ENCODE assay signal across 23 cellular contexts in genomic region chr18:77093584-77093983, GRCh38. TPM values are rescaled to one million over a fixed set of nuclear protein-coding genes. Genes with fewer than 3 reads are reported as not detected.
DNase-seq lines count a peak whose midpoint lies in the region; ATAC-seq and TF ChIP-seq lines count a peak whose summit lies in the region.
"Had no signal": no experiment of that assay in that cellular context is flagged by ENCODE, and none has a peak within 500 bp of the region (broad histone marks: within the 10 kb centered on the region; RNA-seq: fewer than 3 reads in every experiment).

No MANE protein-coding gene starts in this region.

- H3K27ac Mint-ChIP-seq in activated CD4-positive, alpha-beta memory T cell treated with anti-CD3 and anti-CD28 coated beads for 36 hours = no peak overlapping the region
- no peak overlapping the region for H3K27ac Mint-ChIP-seq in activated CD4-positive, alpha-beta memory T cell treated with anti-CD3 and anti-CD28 coated beads, Interleukin-2, amount 10 ng/mL, durations not matched to agents 7 days and 5 days
- H3K27ac Mint-ChIP-seq in activated B cell treated with CpG ODN at 0.5 μM for 24 hours (peak overlapping the region; percentile 12), immature natural killer cell (peak overlapping the region; percentile 97 to 100 (median 99))
- H3K27ac Mint-ChIP-seq: memory B cell had no signal

- ATAC-seq in activated B cell treated with CpG ODN at 0.5 μM for 24 hours (ENCODE audit: low read depth) (no peak), gastrocnemius medialis (no peak)
- ATAC-seq: HCT116; stimulated activated naive CD8-positive, alpha-beta T cell treated with anti-CD3 and anti-CD28 coated beads, Interleukin-15, amount 100 ng/mL, for 72 hours; T-cell had no signal

- H3K4me3 Mint-ChIP-seq in activated CD4-positive, alpha-beta memory T cell treated with anti-CD3 and anti-CD28 coated beads for 36 hours = no peak overlapping the region
- H3K4me3 Mint-ChIP-seq in activated CD4-positive, alpha-beta memory T cell treated with anti-CD3 and anti-CD28 coated beads, Interleukin-2, amount 10 ng/mL, durations not matched to agents 7 days and 5 days = no peak overlapping the region
- H3K4me3 Mint-ChIP-seq in activated B cell treated with CpG ODN at 0.5 μM for 24 hours (no peak overlapping the region), immature natural killer cell (peak overlapping the region; percentile 66 to 81 (median 77))
- H3K4me3 Mint-ChIP-seq: IgD-negative memory B cell; memory B cell; stimulated activated naive CD8-positive, alpha-beta T cell treated with anti-CD3 and anti-CD28 coated beads, Interleukin-15, amount 100 ng/mL, for 72 hours had no signal

- peaks cover 36% of the 10 kb centered on the region for H3K36me3 Mint-ChIP-seq in activated CD4-positive, alpha-beta memory T cell treated with anti-CD3 and anti-CD28 coated beads for 36 hours
- H3K36me3 Mint-ChIP-seq in activated CD4-positive, alpha-beta memory T cell treated with anti-CD3 and anti-CD28 coated beads, Interleukin-2, amount 10 ng/mL, durations not matched to agents 7 days and 5 days (ENCODE audit: low read depth) = peaks cover 71% of the 10 kb centered on the region
- H3K36me3 Mint-ChIP-seq in activated B cell treated with CpG ODN at 0.5 μM for 24 hours (ENCODE audit: low read depth) (peaks cover 65% of the 10 kb centered on the region), immature natural killer cell (peaks cover 28 to 33% (median 33%) of the 10 kb centered on the region in 3 donors)

- H3K4me1 Mint-ChIP-seq in activated CD4-positive, alpha-beta memory T cell treated with anti-CD3 and anti-CD28 coated beads for 36 hours (ENCODE audit: low read depth) = peaks cover 74% of the 10 kb centered on the region
- H3K4me1 Mint-ChIP-seq in activated CD4-positive, alpha-beta memory T cell treated with anti-CD3 and anti-CD28 coated beads, Interleukin-2, amount 10 ng/mL, durations not matched to agents 7 days and 5 days = peaks cover 60% of the 10 kb centered on the region
- peaks cover 56% of the 10 kb centered on the region for H3K4me1 Mint-ChIP-seq in activated B cell treated with CpG ODN at 0.5 μM for 24 hours
- peaks cover 97 to 100% of the 10 kb centered on the region in 2 donors for H3K4me1 Mint-ChIP-seq in immature natural killer cell

- H3K9me3 ChIP-seq in gastrocnemius medialis = no peaks in the 10 kb centered on the region
- H3K9me3 ChIP-seq: Peyer's patch had no signal

- H3K4me3 ChIP-seq in gastrocnemius medialis = no peak overlapping the region
- H3K4me3 ChIP-seq: Peyer's patch had no signal

- in situ Hi-C loops in gastrocnemius medialis (cut with MboI; ENCODE audit: low sequenced_read_pairs in 4 of 4) = no loop called here

- no peaks in the 10 kb centered on the region for H3K9me3 Mint-ChIP-seq in activated CD4-positive, alpha-beta memory T cell treated with anti-CD3 and anti-CD28 coated beads for 36 hours
- H3K9me3 Mint-ChIP-seq in activated CD4-positive, alpha-beta memory T cell treated with anti-CD3 and anti-CD28 coated beads, Interleukin-2, amount 10 ng/mL, durations not matched to agents 7 days and 5 days = no peaks in the 10 kb centered on the region
- no peaks in the 10 kb centered on the region for H3K9me3 Mint-ChIP-seq in activated B cell treated with CpG ODN at 0.5 μM for 24 hours
- no peaks in the 10 kb centered on the region for H3K9me3 Mint-ChIP-seq in immature natural killer cell
- H3K9me3 Mint-ChIP-seq: IgD-negative memory B cell; memory B cell; stimulated activated naive CD8-positive, alpha-beta T cell treated with anti-CD3 and anti-CD28 coated beads, Interleukin-15, amount 100 ng/mL, for 72 hours; T-cell had no signal

- CTCF ChIA-PET in activated CD4-positive, alpha-beta memory T cell treated with anti-CD3 and anti-CD28 coated beads for 36 hours (lab: Charles Lee) = no interaction called here
- CTCF ChIA-PET in activated CD4-positive, alpha-beta memory T cell treated with anti-CD3 and anti-CD28 coated beads, Interleukin-2, amount 10 ng/mL, durations not matched to agents 7 days and 5 days (lab: Charles Lee) = no interaction called here
- CTCF ChIA-PET in activated B cell treated with CpG ODN at 0.5 μM for 24 hours (lab: Charles Lee) = no interaction called here

- TF ChIP-seq CTCF in activated B cell treated with CpG ODN at 0.5 μM for 24 hours (IDR thresholded peaks at IDR 0.05) (no peak), gastrocnemius medialis (IDR thresholded peaks at IDR 0.05 in 4 of 5, conservative IDR thresholded peaks at IDR 0.05 in 1 of 5) (no peak)

- no peak for TF ChIP-seq POLR2A in gastrocnemius medialis (IDR thresholded peaks at IDR 0.05)

- H3K4me1 ChIP-seq in gastrocnemius medialis = peaks cover 25 to 51% of the 10 kb centered on the region in 2 donors

- no peaks in the 10 kb centered on the region for H3K36me3 ChIP-seq in gastrocnemius medialis

- DNase-seq in activated CD4-positive, alpha-beta memory T cell treated with anti-CD3 and anti-CD28 coated beads for 36 hours = peak; percentile 3
- DNase-seq in activated CD4-positive, alpha-beta memory T cell treated with anti-CD3 and anti-CD28 coated beads, Interleukin-2, amount 10 ng/mL, durations not matched to agents 7 days and 5 days = no peak
- DNase-seq in activated B cell treated with CpG ODN at 0.5 μM for 24 hours (no peak), immature natural killer cell (peak in 1 of 3 donors; percentile 43), gastrocnemius medialis (peak in 1 of 2 donors; percentile 26), kidney tubule cell (ENCODE audit: low spot score) (no peak), anterior cingulate cortex (lab: John Stamatoyannopoulos, UW) (no peak), H4 (ENCODE audit: low spot score) (no peak)
- DNase-seq: activated T-cell treated with anti-CD3 and anti-CD28 coated beads, Interleukin-2, amount 50 U/mL, for 1 hour; DND-41; dorsolateral prefrontal cortex; NCI-H1092; NCI-H1694 treated with DMSO at 0.1 percent for 48 hours; NCI-H524 treated with DMSO at 0.1 percent for 48 hours; NK-92 treated with Interleukin-12 subunit alpha and Interleukin-12 subunit beta, amount 100 ng/mL, for 24 hours; nucleus accumbens; Peyer's patch; stimulated activated naive CD8-positive, alpha-beta T cell treated with anti-CD3 and anti-CD28 coated beads, Interleukin-15, amount 100 ng/mL, for 72 hours; T-cell had no signal

- intact Hi-C loops in activated CD4-positive, alpha-beta memory T cell treated with anti-CD3 and anti-CD28 coated beads for 36 hours (cut with micrococcal nuclease) = no loop called here
- intact Hi-C loops in activated B cell treated with CpG ODN at 0.5 μM for 24 hours (cut with micrococcal nuclease) (no loop called here), gastrocnemius medialis (cut with DNase I; ENCODE audit: low total_unique reads) (no loop called here)

- no peaks in the 10 kb centered on the region for H3K27me3 ChIP-seq in gastrocnemius medialis
- H3K27me3 ChIP-seq: dorsolateral prefrontal cortex, Peyer's patch had no signal

- POLR2A ChIA-PET in activated CD4-positive, alpha-beta memory T cell treated with anti-CD3 and anti-CD28 coated beads for 36 hours (lab: Charles Lee) = no interaction called here
- POLR2A ChIA-PET in activated CD4-positive, alpha-beta memory T cell treated with anti-CD3 and anti-CD28 coated beads, Interleukin-2, amount 10 ng/mL, durations not matched to agents 7 days and 5 days (lab: Charles Lee) = no interaction called here
- POLR2A ChIA-PET in activated B cell treated with CpG ODN at 0.5 μM for 24 hours (lab: Charles Lee) = no interaction called here

- no peaks in the 10 kb centered on the region for H3K27me3 Mint-ChIP-seq in activated CD4-positive, alpha-beta memory T cell treated with anti-CD3 and anti-CD28 coated beads for 36 hours
- no peaks in the 10 kb centered on the region for H3K27me3 Mint-ChIP-seq in activated CD4-positive, alpha-beta memory T cell treated with anti-CD3 and anti-CD28 coated beads, Interleukin-2, amount 10 ng/mL, durations not matched to agents 7 days and 5 days
- H3K27me3 Mint-ChIP-seq in activated B cell treated with CpG ODN at 0.5 μM for 24 hours (no peaks in the 10 kb centered on the region), immature natural killer cell (ENCODE audit: low read depth in 3 of 3) (peaks cover 11 to 39% (median 14%) of the 10 kb centered on the region in 3 donors)
- H3K27me3 Mint-ChIP-seq: IgD-negative memory B cell; memory B cell; stimulated activated naive CD8-positive, alpha-beta T cell treated with anti-CD3 and anti-CD28 coated beads, Interleukin-15, amount 100 ng/mL, for 72 hours; T-cell had no signal

- peak overlapping the region in 3 of 4 donors; percentile 88 to 97 (median 97) for H3K27ac ChIP-seq in gastrocnemius medialis
- H3K27ac ChIP-seq: Peyer's patch had no signal

RNA-seq across cellular contexts. Expression of gene MBP, which starts 39.0 kb away (rescaled TPM):
- total RNA-seq in activated CD4-positive, alpha-beta memory T cell treated with anti-CD3 and anti-CD28 coated beads for 36 hours = 10 to 100 TPM; 38.9 to 40.4 TPM
- total RNA-seq in activated CD4-positive, alpha-beta memory T cell treated with anti-CD3 and anti-CD28 coated beads, Interleukin-2, amount 10 ng/mL, durations not matched to agents 7 days and 5 days = 10 to 100 TPM; 81.4 to 95.3 TPM
- total RNA-seq in activated B cell treated with CpG ODN at 0.5 μM for 24 hours (88.0 and 92.7 TPM in 2 replicates), gastrocnemius medialis (10 to 100 TPM; 28.6 to 55.0 (median 50.4) TPM)
- polyA plus RNA-seq in immature natural killer cell = 100 to 1,000 TPM; 187 to 403 (median 297) TPM
- 0.35 TPM in 1 of 2 replicates, not detected in the other for total RNA-seq in H4 (2014; rRNA removed; shearing (Covaris generic))
- total RNA-seq: A172 had no signal

Comparison
In these comparisons a context has a peak if more than half of its experiments do, and no peak if none do; other contexts are left out.
1. H3K27ac Mint-ChIP-seq: peak in activated B cell treated with CpG ODN at 0.5 μM for 24 hours (single experiment) and immature natural killer cell (6 of 6); none in activated CD4-positive, alpha-beta memory T cell treated with anti-CD3 and anti-CD28 coated beads for 36 hours (single experiment) and activated CD4-positive, alpha-beta memory T cell treated with anti-CD3 and anti-CD28 coated beads, Interleukin-2, amount 10 ng/mL, durations not matched to agents 7 days and 5 days (single experiment).
2. H3K4me3 Mint-ChIP-seq: peak in immature natural killer cell (5 of 5); none in activated CD4-positive, alpha-beta memory T cell treated with anti-CD3 and anti-CD28 coated beads for 36 hours (single experiment), activated CD4-positive, alpha-beta memory T cell treated with anti-CD3 and anti-CD28 coated beads, Interleukin-2, amount 10 ng/mL, durations not matched to agents 7 days and 5 days (single experiment) and activated B cell treated with CpG ODN at 0.5 μM for 24 hours (single experiment).
3. RNA of gene MBP, which starts 39.0 kb away (total RNA-seq): 81.4 to 95.3 TPM in activated CD4-positive, alpha-beta memory T cell treated with anti-CD3 and anti-CD28 coated beads, Interleukin-2, amount 10 ng/mL, durations not matched to agents 7 days and 5 days, 88.0 to 92.7 TPM in activated B cell treated with CpG ODN at 0.5 μM for 24 hours, 28.6 to 55.0 TPM in gastrocnemius medialis and 38.9 to 40.4 TPM in activated CD4-positive, alpha-beta memory T cell treated with anti-CD3 and anti-CD28 coated beads for 36 hours; 0.35 TPM in H4; every median in the first group is over 10 times any median in the second.